Comparison of ENCODE assay signal across 8 cellular contexts in genomic region chr10:86711957-86712708, GRCh38. TPM values are rescaled to one million over a fixed set of nuclear protein-coding genes. Genes with fewer than 3 reads are reported as not detected.
A peak's percentile ranks its signal among the peaks of the same experiment; 100 is the strongest.
DNase-seq lines count a peak whose midpoint lies in the region; ATAC-seq lines count a peak whose summit lies in the region.

No MANE protein-coding gene starts in this region.

- peaks cover 19% of the 10 kb centered on the region for H3K4me1 Mint-ChIP-seq in stimulated activated naive CD8-positive, alpha-beta T cell treated with anti-CD3 and anti-CD28 coated beads, Interleukin-15, Interleukin-2, amounts not matched to agents 100 ng/mL and 50 ng/mL, for 24 hours (ENCODE audit: low read depth)

- no peaks in the 10 kb centered on the region for H3K36me3 Mint-ChIP-seq in stimulated activated naive CD8-positive, alpha-beta T cell treated with anti-CD3 and anti-CD28 coated beads, Interleukin-15, Interleukin-2, amounts not matched to agents 100 ng/mL and 50 ng/mL, for 24 hours (ENCODE audit: low read depth)

- peak overlapping the region; percentile 94 for H3K4me2 ChIP-seq in trophoblast cell (ENCODE audit: low read length)

- H3K9me3 Mint-ChIP-seq in stimulated activated naive CD8-positive, alpha-beta T cell treated with anti-CD3 and anti-CD28 coated beads, Interleukin-15, Interleukin-2, amounts not matched to agents 100 ng/mL and 50 ng/mL, for 24 hours: no peaks in the 10 kb centered on the region

- intact Hi-C loops in head of caudate nucleus (cut with DNase I): loop anchor here (5.0 kb wide), 1 partner anchor 45 kb away; the partner anchor contains the start of gene BMPR1A

- H3K4ac ChIP-seq in trophoblast cell (ENCODE audit: low read depth, low read length): peak overlapping the region; percentile 30

- H4K12ac ChIP-seq in trophoblast cell (ENCODE audit: low read depth, low read length): peak overlapping the region; percentile 93

- H3K4me3 ChIP-seq in H7 (ENCODE audit: insufficient read depth, low read depth, low read length) (peak overlapping the region; percentile 60), trophoblast cell (ENCODE audit: low read depth, low read length) (peak overlapping the region; percentile 66)

- H4K8ac ChIP-seq in trophoblast cell (ENCODE audit: low read depth, low read length): peak overlapping the region; percentile 92

- peak overlapping the region; percentile 85 for H3K4me3 Mint-ChIP-seq in stimulated activated naive CD8-positive, alpha-beta T cell treated with anti-CD3 and anti-CD28 coated beads, Interleukin-15, Interleukin-2, amounts not matched to agents 100 ng/mL and 50 ng/mL, for 24 hours

- peak overlapping the region; percentile 97 for H3K27ac ChIP-seq in trophoblast cell (ENCODE audit: low read depth, low read length)

- H3K18ac ChIP-seq in trophoblast cell (ENCODE audit: low read length): peak overlapping the region; percentile 67

- H3K9me3 ChIP-seq in trophoblast cell (ENCODE audit: insufficient read depth, low read depth, low read length): no peaks in the 10 kb centered on the region

- H3K27me3 ChIP-seq in H7 (ENCODE audit: control insufficient read depth, insufficient read depth, low read length) (no peaks in the 10 kb centered on the region), trophoblast cell (ENCODE audit: insufficient read depth, low read length) (no peaks in the 10 kb centered on the region)

- peak overlapping the region; percentile 70 for H2BK120ac ChIP-seq in trophoblast cell (ENCODE audit: insufficient read depth, low read length, poor library complexity)

- H2AK5ac ChIP-seq in trophoblast cell (ENCODE audit: low read length): no peak overlapping the region

- H3K36me3 ChIP-seq in H7 (replicated peaks; ENCODE audit: control insufficient read depth, insufficient read depth, low read length): no peaks in the 10 kb centered on the region
- no peaks in the 10 kb centered on the region for H3K36me3 ChIP-seq in trophoblast cell (ENCODE audit: control insufficient read depth in 1 of 2, insufficient read depth in 2 of 2, low read length in 2 of 2)

- peaks cover 9 to 16% of the 10 kb centered on the region in 2 experiments for H3K4me1 ChIP-seq in trophoblast cell (ENCODE audit: control insufficient read depth in 1 of 2, insufficient read depth in 2 of 2, low read length in 2 of 2)

- H3K79me1 ChIP-seq in trophoblast cell (ENCODE audit: low read length): peaks cover 16% of the 10 kb centered on the region

- H3K9ac ChIP-seq in trophoblast cell (ENCODE audit: low read length): peak overlapping the region; percentile 75

- H3K27ac Mint-ChIP-seq in stimulated activated naive CD8-positive, alpha-beta T cell treated with anti-CD3 and anti-CD28 coated beads, Interleukin-15, Interleukin-2, amounts not matched to agents 100 ng/mL and 50 ng/mL, for 24 hours: peak overlapping the region; percentile 91

- H2BK5ac ChIP-seq in trophoblast cell (ENCODE audit: low read depth, low read length, poor library complexity): peak overlapping the region; percentile 90

- H3K23ac ChIP-seq in trophoblast cell (ENCODE audit: low read length): no peak overlapping the region

- no peaks in the 10 kb centered on the region for H3K27me3 Mint-ChIP-seq in stimulated activated naive CD8-positive, alpha-beta T cell treated with anti-CD3 and anti-CD28 coated beads, Interleukin-15, Interleukin-2, amounts not matched to agents 100 ng/mL and 50 ng/mL, for 24 hours

- H2BK12ac ChIP-seq in trophoblast cell (ENCODE audit: low read length): peak overlapping the region; percentile 12

- H3K14ac ChIP-seq in trophoblast cell (ENCODE audit: low read length): peak overlapping the region; percentile 57

- no CpG with 5 or more reads among the region's 32 CpGs for WGBS in trophoblast cell (ENCODE audit: extremely low coverage, insufficient coverage, insufficient read length)

- ATAC-seq in stimulated activated naive CD8-positive, alpha-beta T cell treated with anti-CD3 and anti-CD28 coated beads, Interleukin-15, Interleukin-2, amounts not matched to agents 100 U/mL and 50 U/mL, for 24 hours: no peak

- H4K91ac ChIP-seq in trophoblast cell (ENCODE audit: low read depth, low read length): peak overlapping the region; percentile 96

- H3K79me2 ChIP-seq in trophoblast cell (ENCODE audit: control insufficient read depth, insufficient read depth, low read length, poor library complexity): peaks cover 11% of the 10 kb centered on the region

- no peak for DNase-seq in stimulated activated naive CD8-positive, alpha-beta T cell treated with anti-CD3 and anti-CD28 coated beads, Interleukin-15, Interleukin-2, amounts not matched to agents 100 U/mL and 50 U/mL, for 24 hours
- peak; percentile 91 for DNase-seq in H7
- peak; percentile 24 for DNase-seq in LHCN-M2 (ENCODE audit: low read depth)
- peak; percentile 76 for DNase-seq in activated CD8-positive, alpha-beta memory T cell treated with anti-CD3 and anti-CD28 coated beads, Interleukin-2, amount 50 U/mL, for 48 hours
- peak in 37 of 42 donors; percentile 10 to 72 (median 44) for DNase-seq in head of caudate nucleus
- no peak for DNase-seq in trophoblast cell
- DNase-seq in COR-L47 (lab: John Stamatoyannopoulos, UW): no peak

- peak overlapping the region; percentile 85 for H2AFZ ChIP-seq in trophoblast cell (ENCODE audit: insufficient read depth, low read length, poor library complexity)

RNA-seq across cellular contexts. Expression of gene LDB3, which starts 43.8 kb away (rescaled TPM):
- 0.03 and 0.30 TPM in 2 replicates for total RNA-seq in H7 (2014; rRNA removed; shearing (Covaris generic))
- 0.06 TPM in 1 of 2 replicates, not detected in the other for total RNA-seq in LHCN-M2 (2014; rRNA removed)
- polyA plus RNA-seq in LHCN-M2 (2012): 0.34 TPM
- polyA plus RNA-seq in trophoblast cell (2013): 0.11 and 0.24 TPM in 2 replicates

RNA-seq across cellular contexts. Expression of gene BMPR1A, which starts 44.3 kb away (rescaled TPM):
- 86.5 and 99.3 TPM in 2 replicates for total RNA-seq in H7 (2014; rRNA removed; shearing (Covaris generic))
- total RNA-seq in LHCN-M2 (2014; rRNA removed): 27.0 and 28.8 TPM in 2 replicates
- 8.4 TPM for polyA plus RNA-seq in LHCN-M2 (2012)
- 33.4 and 35.8 TPM in 2 replicates for polyA plus RNA-seq in trophoblast cell (2013)

RNA-seq across cellular contexts. Expression of gene OPN4, which starts 57.8 kb away (rescaled TPM):
- not detected in 2 replicates for total RNA-seq in H7 (2014; rRNA removed; shearing (Covaris generic))
- total RNA-seq in LHCN-M2 (2014; rRNA removed): not detected in 2 replicates
- polyA plus RNA-seq in LHCN-M2 (2012): 0.04 TPM
- polyA plus RNA-seq in trophoblast cell (2013): not detected in 2 replicates

Comparison
In these comparisons a context has a peak if more than half of its experiments do, and no peak if none do; other contexts are left out.
1. DNase-seq: peak in H7 (single experiment), LHCN-M2 (single experiment), activated CD8-positive, alpha-beta memory T cell treated with anti-CD3 and anti-CD28 coated beads, Interleukin-2, amount 50 U/mL, for 48 hours (single experiment) and head of caudate nucleus (37 of 42); none in stimulated activated naive CD8-positive, alpha-beta T cell treated with anti-CD3 and anti-CD28 coated beads, Interleukin-15, Interleukin-2, amounts not matched to agents 100 U/mL and 50 U/mL, for 24 hours (single experiment), trophoblast cell (0 of 2) and COR-L47 (single experiment).